Comparison of ENCODE assay signal across 10 cellular contexts in the genomic region with DNA sequence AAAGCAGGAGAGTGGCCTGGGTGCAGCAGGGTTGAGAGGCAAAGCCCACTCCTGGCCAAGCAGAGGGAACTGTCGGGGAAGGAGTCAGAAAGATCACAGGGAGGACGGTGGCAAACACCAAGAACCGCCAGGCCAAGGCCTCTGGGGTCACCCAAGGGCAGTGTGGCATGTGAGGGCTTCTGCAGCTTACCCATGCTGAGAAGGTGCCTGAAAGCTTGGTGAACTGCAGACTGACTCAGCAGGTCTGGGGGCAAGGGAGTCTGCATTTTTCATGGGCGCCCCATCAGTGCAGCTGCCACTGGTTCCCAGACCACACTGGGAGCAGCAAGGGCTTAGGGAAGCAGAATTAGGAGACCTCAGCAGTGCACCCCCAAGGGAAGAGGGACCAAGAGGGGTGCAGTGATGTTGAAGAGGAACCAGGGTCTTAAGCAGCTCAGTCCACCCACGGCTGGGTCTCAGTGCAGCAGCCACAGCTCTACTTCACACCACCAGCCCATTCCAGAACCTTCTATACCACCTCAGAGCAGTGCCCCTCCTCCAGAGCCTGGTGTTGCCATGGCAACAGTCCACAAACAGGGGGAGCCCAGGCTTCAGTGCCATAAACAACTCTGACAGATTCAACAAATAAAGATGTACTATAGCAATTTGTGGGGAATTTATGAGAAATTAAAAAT. TPM values are rescaled to one million over a fixed set of nuclear protein-coding genes. Genes with fewer than 3 reads are reported as not detected.
DNase-seq lines count a peak whose midpoint lies in the region; ATAC-seq and TF ChIP-seq lines count a peak whose summit lies in the region.
"Had no signal": no experiment of that assay in that cellular context is flagged by ENCODE, and none has a peak within 500 bp of the region (broad histone marks: within the 10 kb centered on the region; RNA-seq: fewer than 3 reads in every experiment).

No MANE protein-coding gene starts in this region.

- H3K36me3 ChIP-seq in mesendoderm (ENCODE audit: control insufficient read depth, insufficient read depth, low read length), result no peaks in the 10 kb centered on the region

- H3K23ac ChIP-seq in mesendoderm (ENCODE audit: low read length), result no peak overlapping the region

- H3K4me1 Mint-ChIP-seq in type B pancreatic cell (ENCODE audit: unreplicated experiment), result peaks cover 16% of the 10 kb centered on the region

- no peak overlapping the region for H3K4me3 Mint-ChIP-seq in type B pancreatic cell

- H3K27me3 ChIP-seq in mesendoderm (ENCODE audit: insufficient read depth, low read length, poor library complexity), result no peaks in the 10 kb centered on the region

- H3K27ac ChIP-seq in cingulate gyrus (ENCODE audit: low read depth, low read length), result peak overlapping the region; percentile 75
- no peak overlapping the region for H3K27ac ChIP-seq in mesendoderm (ENCODE audit: low read depth, low read length)
- H3K27ac ChIP-seq: epithelial cell of prostate had no signal

- H3K9ac ChIP-seq in mesendoderm (ENCODE audit: low read length), result no peak overlapping the region

- H3K27me3 Mint-ChIP-seq in type B pancreatic cell, result no peaks in the 10 kb centered on the region

- peaks cover 2% of the 10 kb centered on the region for H3K4me1 ChIP-seq in mesendoderm (ENCODE audit: control insufficient read depth, low read depth, low read length)

- H2BK15ac ChIP-seq in mesendoderm (replicated peaks; ENCODE audit: low read depth), result no peak overlapping the region

- DNase-seq in Right ventricle myocardium superior, result no peak
- DNase-seq in cardiac septum (ENCODE audit: low spot score), result no peak
- DNase-seq in mesendoderm, result peak; percentile 80
- DNase-seq in type B pancreatic cell (ENCODE audit: extremely low spot score, unreplicated experiment), result no peak
- DNase-seq in stimulated activated CD4-positive, alpha-beta T cell treated with anti-CD3 and anti-CD28 coated beads, Interleukin-4, amount 100 ng/mL, for 24 hours, result no peak
- no peak for DNase-seq in HuH-7 (ENCODE audit: low spot score)
- no peak for DNase-seq in NCI-H1694 treated with DMSO at 0.1 percent for 48 hours (lab: John Stamatoyannopoulos, UW)
- DNase-seq: KBM-7 had no signal

- H3K9me3 Mint-ChIP-seq in type B pancreatic cell, result no peaks in the 10 kb centered on the region

- H3K79me2 ChIP-seq in mesendoderm (ENCODE audit: control insufficient read depth, insufficient read depth, low read length), result no peaks in the 10 kb centered on the region

- intact Hi-C loops in Right ventricle myocardium superior (cut with DNase I) (no loop called here), cardiac septum (cut with DNase I) (no loop called here)

- H4K5ac ChIP-seq in mesendoderm (ENCODE audit: low read length), result no peak overlapping the region

- no peak overlapping the region for H2BK120ac ChIP-seq in mesendoderm (ENCODE audit: low read depth, low read length)

- whole genome bisulfite sequencing in mesendoderm (ENCODE audit: extremely low coverage, insufficient coverage, low lambda C conversion rate), result no CpG with 5 or more reads among the region's 5 CpGs

- H3K36me3 Mint-ChIP-seq in type B pancreatic cell, result no peaks in the 10 kb centered on the region

- no peak for TF ChIP-seq CTCF in type B pancreatic cell (conservative IDR thresholded peaks at IDR 0.05)

- peak; percentile 32 for ATAC-seq in Right ventricle myocardium superior (ENCODE audit: poor library complexity)

- H2AK5ac ChIP-seq in mesendoderm (ENCODE audit: low read length), result no peak overlapping the region

- no peak overlapping the region for H3K4me3 ChIP-seq in mesendoderm (ENCODE audit: low read length)

- H3K18ac ChIP-seq in mesendoderm (ENCODE audit: low read length), result no peak overlapping the region

- H2BK5ac ChIP-seq in mesendoderm (ENCODE audit: low read length), result no peak overlapping the region

- H4K8ac ChIP-seq in mesendoderm (ENCODE audit: low read depth, low read length), result no peak overlapping the region

- H3K56ac ChIP-seq in mesendoderm (ENCODE audit: low read length), result no peak overlapping the region

- no peak overlapping the region for H3K4ac ChIP-seq in mesendoderm (ENCODE audit: low read depth, low read length)

- peak overlapping the region; percentile 48 for H3K27ac Mint-ChIP-seq in type B pancreatic cell

- no peak overlapping the region for H3K4me2 ChIP-seq in mesendoderm (ENCODE audit: low read length)

- H3K79me1 ChIP-seq in mesendoderm (ENCODE audit: low read length), result peaks cover 4% of the 10 kb centered on the region

RNA-seq across cellular contexts. Expression of a gene that starts 59.4 kb away (rescaled TPM):
- total RNA-seq in Right ventricle myocardium superior (115 TPM), cardiac septum (77.1 TPM), type B pancreatic cell (ENCODE audit: low replicate concordance) (40.2 and 43.5 TPM in 2 replicates)
- 33.1 TPM for polyA plus RNA-seq in mesendoderm (2013, experiment 1 of 2)
- polyA plus RNA-seq in mesendoderm (2013, experiment 2 of 2), result 33.6 TPM
